In the genomic region with DNA sequence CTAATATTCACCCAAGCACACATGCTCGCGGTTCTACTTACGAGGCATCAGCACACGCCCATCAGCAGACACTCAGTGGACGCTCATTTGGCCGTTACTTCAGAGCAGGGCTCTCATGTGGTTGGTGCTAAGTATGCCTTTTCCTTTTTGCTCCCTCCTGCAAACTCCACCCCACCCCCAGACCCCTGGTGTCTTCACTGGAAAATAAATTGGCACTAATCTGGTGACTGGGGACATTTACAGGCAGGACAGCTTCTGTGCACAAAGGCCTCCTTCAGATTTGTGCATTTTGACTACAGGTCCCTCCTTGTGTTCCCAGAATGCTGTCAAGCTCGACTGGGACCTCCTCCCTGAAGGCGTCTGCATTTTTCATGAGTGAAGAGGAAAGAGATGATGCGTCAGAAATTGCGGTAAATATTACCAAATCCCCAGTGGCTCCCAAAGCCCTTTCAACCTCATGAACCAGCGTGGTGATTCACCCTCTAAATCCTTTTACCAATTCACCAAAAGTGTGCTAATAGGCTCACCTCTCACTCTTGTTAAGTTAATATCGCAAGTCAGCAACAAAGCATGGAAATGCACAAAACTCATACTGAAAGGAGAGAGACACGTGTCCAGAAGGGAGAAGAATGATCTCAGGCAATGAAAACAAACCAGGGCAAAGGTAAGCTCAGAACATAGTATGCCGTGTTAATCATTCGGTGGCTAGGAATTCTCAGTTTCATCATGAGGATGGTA, we compare ENCODE assay signal across 13 cellular contexts.
DNase-seq lines count a peak whose midpoint lies in the region; ATAC-seq, FAIRE-seq and TF ChIP-seq lines count a peak whose summit lies in the region.
"Had no signal": no experiment of that assay in that cellular context is flagged by ENCODE, and none has a peak within 500 bp of the region (broad histone marks: within the 10 kb centered on the region; RNA-seq: fewer than 3 reads in every experiment).

No MANE protein-coding gene starts in this region.

- no peaks in the 10 kb centered on the region for H3K9me3 ChIP-seq in kidney (ENCODE audit: control insufficient read depth in 1 of 2, low read length in 2 of 2)

- H3K27ac Mint-ChIP-seq in activated naive CD4-positive, alpha-beta T cell treated with anti-CD3 and anti-CD28 coated beads for 36 hours: no peak overlapping the region
- H3K27ac Mint-ChIP-seq: nephron progenitor cell had no signal

- no peak overlapping the region for H3K4me3 Mint-ChIP-seq in activated naive CD4-positive, alpha-beta T cell treated with anti-CD3 and anti-CD28 coated beads for 36 hours
- H3K4me3 Mint-ChIP-seq: nephron progenitor cell had no signal

- CTCF ChIA-PET in activated naive CD4-positive, alpha-beta T cell treated with anti-CD3 and anti-CD28 coated beads for 36 hours (lab: Charles Lee): no interaction called here

- H3K4me1 Mint-ChIP-seq in activated naive CD4-positive, alpha-beta T cell treated with anti-CD3 and anti-CD28 coated beads for 36 hours (ENCODE audit: low read depth): no peaks in the 10 kb centered on the region

- no peak for FAIRE-seq in kidney (lab: Jason Lieb, UNC)

- H3K4me1 ChIP-seq in kidney (ENCODE audit: control insufficient read depth in 1 of 2, insufficient read depth in 1 of 2, low read depth in 1 of 2, low read length in 2 of 2): no peaks in the 10 kb centered on the region

- peak overlapping the region in 1 of 2 donors; percentile 47 for H3K27ac ChIP-seq in kidney (ENCODE audit: low read depth in 2 of 2, low read length in 2 of 2)

- ATAC-seq in HG02678 (IDR thresholded peaks at IDR 0.05; ENCODE audit: unreplicated experiment): no peak
- ATAC-seq: left cardiac atrium had no signal

- DNase-seq in AG10803 (ENCODE audit: low read depth) (peak; percentile 78), HT1080 (ENCODE audit: low read depth) (peak; percentile 93), astrocyte of the hippocampus (ENCODE audit: low read depth, low spot score) (peak; percentile 45), kidney (no peak), hippocampal formation (lab: John Stamatoyannopoulos, UW) (no peak), HuH-7 (ENCODE audit: low spot score) (no peak)
- no peak for DNase-seq in activated naive CD4-positive, alpha-beta T cell treated with anti-CD3 and anti-CD28 coated beads for 36 hours
- DNase-seq: activated effector memory CD4-positive, alpha-beta T cell treated with anti-CD3 and anti-CD28 coated beads, Interleukin-2, amount 50 U/mL, for 16 hours; foreskin melanocyte; left cardiac atrium; NCI-H1417 treated with DMSO at 0.1 percent for 48 hours; nephron progenitor cell had no signal

- no peaks in the 10 kb centered on the region for H3K36me3 ChIP-seq in kidney (ENCODE audit: control insufficient read depth in 1 of 2, insufficient read depth in 2 of 2, low read length in 2 of 2)

- intact Hi-C loops in kidney (cut with DNase I): no loop called here
- intact Hi-C loops in activated naive CD4-positive, alpha-beta T cell treated with anti-CD3 and anti-CD28 coated beads for 36 hours (cut with micrococcal nuclease): no loop called here

- TF ChIP-seq CTCF in AG10803 (conservative IDR thresholded peaks at IDR 0.05; ENCODE audit: low read length) (no peak), kidney (IDR thresholded peaks at IDR 0.05; ENCODE audit: borderline replicate concordance, extremely low read depth, insufficient read depth) (no peak)

- H3K36me3 Mint-ChIP-seq in activated naive CD4-positive, alpha-beta T cell treated with anti-CD3 and anti-CD28 coated beads for 36 hours (ENCODE audit: low read depth): no peaks in the 10 kb centered on the region

- H3K4me3 ChIP-seq in AG10803 (ENCODE audit: low read length) (no peak overlapping the region), kidney (ENCODE audit: low read length in 2 of 2) (peak overlapping the region; percentile 9 to 41)

- peaks cover 23% of the 10 kb centered on the region for H3K27me3 Mint-ChIP-seq in activated naive CD4-positive, alpha-beta T cell treated with anti-CD3 and anti-CD28 coated beads for 36 hours (ENCODE audit: low read depth)

- no peaks in the 10 kb centered on the region for H3K9me3 Mint-ChIP-seq in activated naive CD4-positive, alpha-beta T cell treated with anti-CD3 and anti-CD28 coated beads for 36 hours
- H3K9me3 Mint-ChIP-seq: nephron progenitor cell had no signal

- H3K9ac ChIP-seq in kidney (ENCODE audit: low read length in 2 of 2): no peak overlapping the region

Comparison
In these comparisons a context has a peak if more than half of its experiments do, and no peak if none do; other contexts are left out.
1. DNase-seq: peak in AG10803 (single experiment), HT1080 (single experiment) and astrocyte of the hippocampus (single experiment); none in kidney (single experiment), activated naive CD4-positive, alpha-beta T cell treated with anti-CD3 and anti-CD28 coated beads for 36 hours (single experiment), hippocampal formation (0 of 2) and HuH-7 (single experiment).